ENCODE assay signal across 14 cellular contexts in genomic region chr5:83364322-83365299, GRCh38.
A peak's percentile ranks its signal among the peaks of the same experiment; 100 is the strongest.
DNase-seq lines count a peak whose midpoint lies in the region; ATAC-seq and TF ChIP-seq lines count a peak whose summit lies in the region.
"Had no signal": no experiment of that assay in that cellular context is flagged by ENCODE, and none has a peak within 500 bp of the region (broad histone marks: within the 10 kb centered on the region; RNA-seq: fewer than 3 reads in every experiment).

No MANE protein-coding gene starts in this region.

- H3K27ac ChIP-seq in ovary: no peak overlapping the region

- H3K4me3 ChIP-seq in fibroblast of mammary gland (ENCODE audit: control insufficient read depth, low read depth, low read length) (no peak overlapping the region), ovary (no peak overlapping the region)

- H3K27ac Mint-ChIP-seq in activated naive CD4-positive, alpha-beta T cell treated with anti-CD3 and anti-CD28 coated beads, Interleukin-2, amount 10 ng/mL, durations not matched to agents 7 days and 5 days: no peak overlapping the region
- H3K27ac Mint-ChIP-seq: activated T-cell treated with anti-CD3 and anti-CD28 coated beads, Interleukin-2, amount 50 U/mL, for 72 hours; CD8-positive, alpha-beta memory T cell; WTC11 had no signal

- no peaks in the 10 kb centered on the region for H3K9me3 ChIP-seq in ovary

- no peak overlapping the region for H3K4me3 Mint-ChIP-seq in activated naive CD4-positive, alpha-beta T cell treated with anti-CD3 and anti-CD28 coated beads, Interleukin-2, amount 10 ng/mL, durations not matched to agents 7 days and 5 days
- H3K4me3 Mint-ChIP-seq: activated T-cell treated with anti-CD3 and anti-CD28 coated beads, Interleukin-2, amount 50 U/mL, for 72 hours; CD8-positive, alpha-beta memory T cell; WTC11 had no signal

- POLR2A ChIA-PET in HEK293T (lab: Yijun Ruan, JAX): no interaction called here

- H3K4me1 ChIP-seq in ovary (ENCODE audit: insufficient read depth): no peaks in the 10 kb centered on the region

- peak; percentile 5 for DNase-seq in fibroblast of mammary gland (ENCODE audit: low read depth)
- DNase-seq in ovary: no peak
- DNase-seq in activated naive CD4-positive, alpha-beta T cell treated with anti-CD3 and anti-CD28 coated beads, Interleukin-2, amount 10 ng/mL, durations not matched to agents 7 days and 5 days: no peak
- DNase-seq in HEK293T (ENCODE audit: extremely low spot score): no peak
- no peak for DNase-seq in posterior vena cava (ENCODE audit: low spot score)
- DNase-seq: activated T-cell treated with anti-CD3 and anti-CD28 coated beads, Interleukin-2, amount 50 U/mL, for 72 hours; CD8-positive, alpha-beta memory T cell; NCI-H2029 treated with DMSO at 0.1 percent for 48 hours; RPMI8226; stimulated activated CD4-positive, alpha-beta T cell treated with anti-CD3 and anti-CD28 coated beads, Interleukin-12 subunit alpha, Interleukin-12 subunit beta, amount 100 ng/mL, for 4 hours had no signal

- CTCF ChIA-PET in activated naive CD4-positive, alpha-beta T cell treated with anti-CD3 and anti-CD28 coated beads, Interleukin-2, amount 10 ng/mL, durations not matched to agents 7 days and 5 days (lab: Charles Lee): no interaction called here
- CTCF ChIA-PET in HEK293T (lab: Yijun Ruan, JAX): no interaction called here

- H3K36me3 ChIP-seq in ovary: no peaks in the 10 kb centered on the region

- WGBS in ovary, 3 donors: 70 to 78% (median 76%) methylated on average over 8 of the region's 8 CpGs

- TF ChIP-seq CTCF in fibroblast of mammary gland (conservative IDR thresholded peaks at IDR 0.05; ENCODE audit: control insufficient read depth, insufficient read depth, low read depth, low read length) (no peak), ovary (IDR thresholded peaks at IDR 0.05) (no peak)

- peaks cover 6% of the 10 kb centered on the region for H3K9me3 Mint-ChIP-seq in activated naive CD4-positive, alpha-beta T cell treated with anti-CD3 and anti-CD28 coated beads, Interleukin-2, amount 10 ng/mL, durations not matched to agents 7 days and 5 days

- ATAC-seq in GM18868 (IDR thresholded peaks at IDR 0.05; ENCODE audit: unreplicated experiment) (peak; percentile 78), GM21717 (IDR thresholded peaks at IDR 0.05; ENCODE audit: unreplicated experiment) (peak; percentile 57), HG03378 (IDR thresholded peaks at IDR 0.05; ENCODE audit: unreplicated experiment) (peak; percentile 51)
- ATAC-seq: activated T-cell treated with anti-CD3 and anti-CD28 coated beads, Interleukin-2, amount 50 U/mL, for 72 hours; WTC11 had no signal

- intact Hi-C loops in ovary (cut with DNase I) (no loop called here), posterior vena cava (cut with DNase I) (no loop called here)

- no peak for TF ChIP-seq POLR2A in ovary (IDR thresholded peaks at IDR 0.05)

- no peaks in the 10 kb centered on the region for H3K4me1 Mint-ChIP-seq in activated naive CD4-positive, alpha-beta T cell treated with anti-CD3 and anti-CD28 coated beads, Interleukin-2, amount 10 ng/mL, durations not matched to agents 7 days and 5 days
- H3K4me1 Mint-ChIP-seq: CD8-positive, alpha-beta memory T cell; WTC11 had no signal

- no peaks in the 10 kb centered on the region for H3K36me3 Mint-ChIP-seq in activated naive CD4-positive, alpha-beta T cell treated with anti-CD3 and anti-CD28 coated beads, Interleukin-2, amount 10 ng/mL, durations not matched to agents 7 days and 5 days
- H3K36me3 Mint-ChIP-seq: CD8-positive, alpha-beta memory T cell had no signal

- TF ChIP-seq EP300 in ovary (IDR thresholded peaks at IDR 0.05): no peak

- no peaks in the 10 kb centered on the region for H3K27me3 ChIP-seq in ovary

- H3K27me3 Mint-ChIP-seq in activated naive CD4-positive, alpha-beta T cell treated with anti-CD3 and anti-CD28 coated beads, Interleukin-2, amount 10 ng/mL, durations not matched to agents 7 days and 5 days: peaks cover 7% of the 10 kb centered on the region

TF ChIP-seq in HEK293T, 16 proteins besides CTCF, POLR2A, EP300 and RAD21:
- TF ChIP-seq CTBP1 (IDR thresholded peaks at IDR 0.05; ENCODE audit: borderline replicate concordance) (no peak), PKNOX1 (IDR thresholded peaks at IDR 0.05) (no peak), L3MBTL2 (conservative IDR thresholded peaks at IDR 0.05) (no peak), FOXA1 (IDR thresholded peaks at IDR 0.05) (no peak), SP1 (IDR thresholded peaks at IDR 0.05) (no peak), FOXM1 (IDR thresholded peaks at IDR 0.05; ENCODE audit: borderline replicate concordance) (no peak)
